ENCODE assay signal across 15 cellular contexts in the genomic region with DNA sequence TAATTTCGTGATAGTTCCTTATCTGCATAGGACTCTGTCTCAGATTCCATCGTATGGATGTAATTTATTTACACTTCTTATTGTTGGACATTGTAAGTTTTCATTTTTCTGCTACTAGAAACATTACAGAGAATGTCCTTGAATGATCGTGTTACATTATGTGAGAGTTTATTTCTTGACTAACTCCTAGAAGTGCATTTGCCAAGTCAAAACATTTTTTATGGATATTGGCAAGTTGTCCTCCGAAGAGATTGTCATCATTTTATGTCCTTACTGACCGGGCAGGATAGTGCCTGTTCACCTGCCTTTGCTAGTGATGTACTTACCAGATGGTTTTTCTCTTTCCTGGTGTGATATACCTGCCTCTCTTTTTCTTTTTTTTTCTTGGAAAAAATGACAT. TPM values are rescaled to one million over a fixed set of nuclear protein-coding genes. Genes with fewer than 3 reads are reported as not detected.
A peak's percentile ranks its signal among the peaks of the same experiment; 100 is the strongest.
DNase-seq lines count a peak whose midpoint lies in the region; ATAC-seq, FAIRE-seq and TF ChIP-seq lines count a peak whose summit lies in the region.
"Had no signal": no experiment of that assay in that cellular context is flagged by ENCODE, and none has a peak within 500 bp of the region (broad histone marks: within the 10 kb centered on the region; RNA-seq: fewer than 3 reads in every experiment).

No MANE protein-coding gene starts in this region.

- TF ChIP-seq EP300 in A549 (IDR thresholded peaks at IDR 0.05), result no peak

- no peak overlapping the region for H3K4me3 Mint-ChIP-seq in T-helper 17 cell
- H3K4me3 Mint-ChIP-seq: CD4-positive, CD25-positive, alpha-beta regulatory T cell; H9 had no signal

- peaks cover 0 to 5% of the 10 kb centered on the region in 2 donors for H3K36me3 ChIP-seq in prostate gland

- no peak for TF ChIP-seq RAD21 in A549 (conservative IDR thresholded peaks at IDR 0.05 in 1 of 2, IDR thresholded peaks at IDR 0.05 in 1 of 2)

- H3K27ac ChIP-seq in A549 (no peak overlapping the region), prostate gland (peak overlapping the region; percentile 4 to 18)
- H3K27ac ChIP-seq: BLaER1 treated with 17β-estradiol and CSF1 and Interleukin-3, amounts not matched to agents 10 nM and 100 nM had no signal

- H3K27ac Mint-ChIP-seq in T-helper 17 cell, result peak overlapping the region; percentile 53
- H3K27ac Mint-ChIP-seq: H9 had no signal

- no peak overlapping the region for H3K4me3 ChIP-seq in A549
- no peak overlapping the region for H3K4me3 ChIP-seq in fibroblast of villous mesenchyme (ENCODE audit: low read depth, low read length)
- H3K4me3 ChIP-seq in prostate gland, result no peak overlapping the region
- H3K4me3 ChIP-seq: BLaER1 treated with 17β-estradiol and CSF1 and Interleukin-3, amounts not matched to agents 10 nM and 100 nM; GM12878 had no signal

- POLR2A ChIA-PET in A549 (lab: Yijun Ruan, JAX), result no interaction called here

- DNase-seq in A549 (ENCODE audit: low read depth in 1 of 2, low spot score in 1 of 2) (no peak), T-helper 17 cell (no peak), fibroblast of villous mesenchyme (ENCODE audit: low read depth) (peak; percentile 57), prostate gland (ENCODE audit: low spot score) (peak; percentile 39), occipital lobe (lab: John Stamatoyannopoulos, UW) (no peak), GM13976 (ENCODE audit: low spot score) (no peak), left cardiac atrium (no peak)
- DNase-seq: 8988T; ACHN; CD4-positive, CD25-positive, alpha-beta regulatory T cell; DMS79; GOT3; H9 had no signal

- WGBS in A549 (ENCODE audit: missing lambda C conversion rate), result 68% methylated on average over 5 of the region's 5 CpGs
- WGBS in prostate gland, result 19% methylated on average over 5 of the region's 5 CpGs

- ATAC-seq in A549, result no peak
- no peak for ATAC-seq in T-helper 17 cell
- no peak for ATAC-seq in left cardiac atrium
- ATAC-seq: GM12878 had no signal

- in situ Hi-C loops in GM13976 (cut with MboI; ENCODE audit: low sequenced_read_pairs, unreplicated experiment), result no loop called here

- peak; percentile 36 for FAIRE-seq in A549 (lab: Jason Lieb, UNC)
- FAIRE-seq: GM12878 had no signal

- TF ChIP-seq CTCF in A549 (IDR thresholded peaks at IDR 0.05) (no peak), fibroblast of villous mesenchyme (IDR thresholded peaks at IDR 0.05; ENCODE audit: insufficient read depth, low read depth, low read length) (no peak), prostate gland (IDR thresholded peaks at IDR 0.05) (no peak), GM13976 (IDR thresholded peaks at IDR 0.05; ENCODE audit: borderline replicate concordance, control extremely low read depth, extremely low read depth, insufficient read depth, missing control alignments) (no peak)

- H3K4me1 ChIP-seq in A549 (no peaks in the 10 kb centered on the region), prostate gland (replicated peaks) (no peaks in the 10 kb centered on the region)
- H3K4me1 ChIP-seq: BLaER1 treated with 17β-estradiol and CSF1 and Interleukin-3, amounts not matched to agents 10 nM and 100 nM had no signal

- peaks cover 6% of the 10 kb centered on the region for H3K36me3 Mint-ChIP-seq in T-helper 17 cell (ENCODE audit: low read depth)

- H3K4me1 Mint-ChIP-seq in T-helper 17 cell, result peaks cover 17% of the 10 kb centered on the region
- H3K4me1 Mint-ChIP-seq: H9 had no signal

- no peaks in the 10 kb centered on the region for H3K9me3 ChIP-seq in A549
- H3K9me3 ChIP-seq in T-helper 17 cell (ENCODE audit: control insufficient read depth, low read length, poor library complexity, severe bottlenecking), result no peaks in the 10 kb centered on the region
- H3K9me3 ChIP-seq in prostate gland, result no peaks in the 10 kb centered on the region
- H3K9me3 ChIP-seq: BLaER1 treated with 17β-estradiol and CSF1 and Interleukin-3, amounts not matched to agents 10 nM and 100 nM had no signal

- H3K27me3 ChIP-seq in prostate gland (replicated peaks; ENCODE audit: insufficient read depth), result no peaks in the 10 kb centered on the region
- H3K27me3 ChIP-seq: BLaER1 treated with 17β-estradiol and CSF1 and Interleukin-3, amounts not matched to agents 10 nM and 100 nM had no signal

- intact Hi-C loops in prostate gland (cut with DNase I), result no loop called here
- intact Hi-C loops in left cardiac atrium (cut with DNase I), result no loop called here

- H3K4me2 ChIP-seq in A549, result no peak overlapping the region
- H3K4me2 ChIP-seq: BLaER1 treated with 17β-estradiol and CSF1 and Interleukin-3, amounts not matched to agents 10 nM and 100 nM had no signal

- H3K27me3 Mint-ChIP-seq in T-helper 17 cell, result no peaks in the 10 kb centered on the region
- H3K27me3 Mint-ChIP-seq: CD4-positive, CD25-positive, alpha-beta regulatory T cell had no signal

- CTCF ChIA-PET in A549 (lab: Yijun Ruan, JAX), result interaction anchor here (0.5 to 6.1 kb wide), 4 partner anchors 11 to 303 kb away, joined by 3 to 22 read pairs (median 4); no protein-coding TSS in a partner anchor

- TF ChIP-seq POLR2A in A549 (IDR thresholded peaks at IDR 0.05; ENCODE audit: low read length) (no peak), prostate gland (IDR thresholded peaks at IDR 0.05) (no peak)

TF ChIP-seq in A549, 52 proteins besides CTCF, POLR2A, EP300 and RAD21:
- TF ChIP-seq RARB (CRISPR knock-in tag; IDR thresholded peaks at IDR 0.05), result no peak
- TF ChIP-seq, protein P1, sequence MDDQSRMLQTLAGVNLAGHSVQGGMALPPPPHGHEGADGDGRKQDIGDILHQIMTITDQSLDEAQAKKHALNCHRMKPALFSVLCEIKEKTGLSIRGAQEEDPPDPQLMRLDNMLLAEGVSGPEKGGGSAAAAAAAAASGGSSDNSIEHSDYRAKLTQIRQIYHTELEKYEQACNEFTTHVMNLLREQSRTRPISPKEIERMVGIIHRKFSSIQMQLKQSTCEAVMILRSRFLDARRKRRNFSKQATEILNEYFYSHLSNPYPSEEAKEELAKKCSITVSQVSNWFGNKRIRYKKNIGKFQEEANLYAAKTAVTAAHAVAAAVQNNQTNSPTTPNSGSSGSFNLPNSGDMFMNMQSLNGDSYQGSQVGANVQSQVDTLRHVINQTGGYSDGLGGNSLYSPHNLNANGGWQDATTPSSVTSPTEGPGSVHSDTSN (IDR thresholded peaks at IDR 0.05), result no peak
- TF ChIP-seq CHD4 (IDR thresholded peaks at IDR 0.05; ENCODE audit: borderline replicate concordance), result no peak
- TF ChIP-seq TFCP2L1 (CRISPR knock-in tag; IDR thresholded peaks at IDR 0.05), result no peak
- TF ChIP-seq ZC3H11A (IDR thresholded peaks at IDR 0.05), result no peak
- TF ChIP-seq NPAS2 (CRISPR knock-in tag; IDR thresholded peaks at IDR 0.05; ENCODE audit: borderline replicate concordance), result no peak
- TF ChIP-seq CBX8 (IDR thresholded peaks at IDR 0.05), result no peak
- TF ChIP-seq ESRRA (IDR thresholded peaks at IDR 0.05; ENCODE audit: borderline replicate concordance, low read length), result no peak
- TF ChIP-seq NR3C1 (IDR thresholded peaks at IDR 0.05), result no peak
TF ChIP-seq in A549: peak in this region for 0.

RNA-seq across cellular contexts. Expression of a gene that starts 13.4 kb away (rescaled TPM):
- 19.3 and 21.6 TPM in 2 replicates for polyA plus RNA-seq in A549 (2011; rRNA removed)
- 7.1 and 7.6 TPM in 2 replicates for polyA plus RNA-seq in A549 (2012; cell fraction: cytosol; rRNA removed)
- polyA plus RNA-seq in A549 (2012; cell fraction: nucleus; rRNA removed), result 4.0 and 5.4 TPM in 2 replicates
- polyA plus RNA-seq in A549 (2017; fragmentation: RNase III; extraction: RNeasy Plus Mini Kit Qiagen cat#74134 plus additional on column Dnase treatment), result 8.2 to 9.2 TPM (median 8.4 TPM) in 3 replicates
- 28.6 and 33.4 TPM in 2 replicates for polyA minus RNA-seq in A549 (2011; rRNA and poly(A)+ RNA removed)
- total RNA-seq in T-helper 17 cell, result 10 to 100 TPM; 13.0 to 17.9 TPM
- total RNA-seq in fibroblast of villous mesenchyme, result 13.8 and 16.1 TPM in 2 replicates
- 10 to 100 TPM; 17.3 to 22.3 TPM for total RNA-seq in prostate gland
- total RNA-seq in occipital lobe, result 21.5 TPM
- 1 to 10 TPM; 5.9 to 8.3 TPM for total RNA-seq in left cardiac atrium

RNA-seq across cellular contexts. Expression of a gene that starts 13.8 kb away (rescaled TPM):
- polyA plus RNA-seq in A549 (2011; rRNA removed) (23.1 and 24.6 TPM in 2 replicates), A549 (2017; fragmentation: RNase III; extraction: RNeasy Plus Mini Kit Qiagen cat#74134 plus additional on column Dnase treatment) (10.0 to 12.1 TPM (median 11.1 TPM) in 3 replicates)
- polyA plus RNA-seq in A549 (2012; cell fraction: cytosol; rRNA removed), result 6.4 and 6.9 TPM in 2 replicates
- 8.8 and 15.3 TPM in 2 replicates for polyA plus RNA-seq in A549 (2012; cell fraction: nucleus; rRNA removed)
- polyA minus RNA-seq in A549 (2011; rRNA and poly(A)+ RNA removed), result 24.5 and 25.5 TPM in 2 replicates
- total RNA-seq in T-helper 17 cell (10 to 100 TPM; 50.0 to 53.5 TPM), fibroblast of villous mesenchyme (11.9 and 14.7 TPM in 2 replicates), prostate gland (10 to 100 TPM; 15.5 to 32.3 TPM), occipital lobe (49.8 TPM), left cardiac atrium (10 to 100 TPM in 1 of 2 donors, 1 to 10 TPM in 1; 9.4 to 10.6 TPM)

Comparison
In these comparisons a context has a peak if more than half of its experiments do, and no peak if none do; other contexts are left out.
1. DNase-seq: peak in fibroblast of villous mesenchyme (single experiment) and prostate gland (single experiment); none in A549 (0 of 2), T-helper 17 cell (0 of 3), occipital lobe (single experiment), GM13976 (single experiment) and left cardiac atrium (single experiment).
2. H3K27ac ChIP-seq: peak in prostate gland (2 of 2); none in A549 (0 of 2).